Comparison of ENCODE assay signal across 20 cellular contexts in the genomic region with DNA sequence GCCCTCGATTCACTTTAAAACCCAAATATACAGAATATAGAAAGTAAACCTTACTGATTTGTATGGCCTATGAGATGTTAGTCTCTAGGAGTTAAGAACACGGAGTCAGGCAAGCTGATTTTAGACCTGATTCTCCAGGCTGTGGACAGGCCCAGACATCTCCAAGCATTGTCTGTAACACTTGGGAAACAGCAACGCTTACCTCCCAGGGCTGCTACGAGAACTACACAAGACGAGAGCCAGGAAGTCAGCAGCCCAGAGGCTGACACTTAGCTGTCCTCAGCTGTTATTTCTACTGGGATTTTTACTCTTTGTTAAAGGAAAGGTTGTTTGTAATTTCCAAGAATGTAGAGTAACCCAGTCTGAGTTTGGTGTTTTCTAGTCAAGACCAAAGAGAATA.
DNase-seq lines count a peak whose midpoint lies in the region; ATAC-seq and TF ChIP-seq lines count a peak whose summit lies in the region.
"Had no signal": no experiment of that assay in that cellular context is flagged by ENCODE, and none has a peak within 500 bp of the region (broad histone marks: within the 10 kb centered on the region; RNA-seq: fewer than 3 reads in every experiment).

No MANE protein-coding gene starts in this region.

- POLR2A ChIA-PET in MCF 10A (lab: Yijun Ruan, JAX), result interaction anchor here (0.7 to 3.0 kb wide), 19 partner anchors 8 to 1700 kb away, joined by 3 to 23 read pairs (median 5); no protein-coding TSS in a partner anchor
- POLR2A ChIA-PET in activated CD4-positive, alpha-beta memory T cell treated with anti-CD3 and anti-CD28 coated beads for 36 hours (lab: Charles Lee), result no interaction called here

- DNase-seq in HPDE6-E6E7 (ENCODE audit: extremely low spot score) (peak; percentile 13), MCF 10A (ENCODE audit: unreplicated experiment) (peak; percentile 58), foreskin keratinocyte (peak; percentile 74 to 87), ureter (ENCODE audit: low spot score) (peak; percentile 65), SK-N-DZ (ENCODE audit: low spot score) (no peak), NCI-H1930 (lab: John Stamatoyannopoulos, UW) (no peak)
- DNase-seq in activated CD4-positive, alpha-beta memory T cell treated with anti-CD3 and anti-CD28 coated beads for 36 hours, result no peak
- DNase-seq: activated CD4-positive, alpha-beta T cell treated with anti-CD3 and anti-CD28 coated beads, Interleukin-2, amount 10 ng/mL, durations not matched to agents 24 days and 14 days; activated naive CD4-positive, alpha-beta T cell treated with Interleukin-2 at 50 U/mL for 16 hours; aorta; BE2C; cortex of kidney; HCEC 1CT; KBM-7; kidney glomerular epithelial cell; NCI-H2171; PC-9; sigmoid colon had no signal

- ATAC-seq in foreskin keratinocyte, result peak; percentile 75

- peaks cover 15% of the 10 kb centered on the region for H3K4me1 Mint-ChIP-seq in MCF 10A (ENCODE audit: insufficient read depth, unreplicated experiment)
- no peaks in the 10 kb centered on the region for H3K4me1 Mint-ChIP-seq in activated CD4-positive, alpha-beta memory T cell treated with anti-CD3 and anti-CD28 coated beads for 36 hours (ENCODE audit: low read depth)
- H3K4me1 Mint-ChIP-seq: activated CD4-positive, alpha-beta T cell treated with anti-CD3 and anti-CD28 coated beads, Interleukin-2, amount 10 ng/mL, durations not matched to agents 24 days and 14 days had no signal

- H3K36me3 Mint-ChIP-seq in MCF 10A (ENCODE audit: insufficient read depth, unreplicated experiment), result no peaks in the 10 kb centered on the region
- H3K36me3 Mint-ChIP-seq in activated CD4-positive, alpha-beta memory T cell treated with anti-CD3 and anti-CD28 coated beads for 36 hours, result no peaks in the 10 kb centered on the region

- H3K27ac Mint-ChIP-seq in MCF 10A (ENCODE audit: low read depth, unreplicated experiment), result peak overlapping the region; percentile 90
- no peak overlapping the region for H3K27ac Mint-ChIP-seq in activated CD4-positive, alpha-beta memory T cell treated with anti-CD3 and anti-CD28 coated beads for 36 hours
- H3K27ac Mint-ChIP-seq: activated CD4-positive, alpha-beta T cell treated with anti-CD3 and anti-CD28 coated beads, Interleukin-2, amount 10 ng/mL, durations not matched to agents 24 days and 14 days had no signal

- H3K27me3 Mint-ChIP-seq in MCF 10A (ENCODE audit: insufficient read depth, unreplicated experiment), result no peaks in the 10 kb centered on the region
- H3K27me3 Mint-ChIP-seq in activated CD4-positive, alpha-beta memory T cell treated with anti-CD3 and anti-CD28 coated beads for 36 hours, result no peaks in the 10 kb centered on the region
- H3K27me3 Mint-ChIP-seq: activated CD4-positive, alpha-beta T cell treated with anti-CD3 and anti-CD28 coated beads, Interleukin-2, amount 10 ng/mL, durations not matched to agents 24 days and 14 days had no signal

- no peaks in the 10 kb centered on the region for H3K9me3 Mint-ChIP-seq in MCF 10A (ENCODE audit: unreplicated experiment)
- peaks cover 2% of the 10 kb centered on the region for H3K9me3 Mint-ChIP-seq in activated CD4-positive, alpha-beta memory T cell treated with anti-CD3 and anti-CD28 coated beads for 36 hours
- H3K9me3 Mint-ChIP-seq: activated CD4-positive, alpha-beta T cell treated with anti-CD3 and anti-CD28 coated beads, Interleukin-2, amount 10 ng/mL, durations not matched to agents 24 days and 14 days had no signal

- CTCF ChIA-PET in MCF 10A (lab: Yijun Ruan, JAX), result interaction anchor here (0.6 to 4.8 kb wide), 8 partner anchors 9 to 183 kb away, joined by 4 to 67 read pairs (median 6); no protein-coding TSS in a partner anchor
- CTCF ChIA-PET in activated CD4-positive, alpha-beta memory T cell treated with anti-CD3 and anti-CD28 coated beads for 36 hours (lab: Charles Lee), result no interaction called here

- TF ChIP-seq CTCF in MCF 10A (IDR thresholded peaks at IDR 0.05; ENCODE audit: unreplicated experiment), result no peak
- TF ChIP-seq CTCF in foreskin keratinocyte (conservative IDR thresholded peaks at IDR 0.05), result no peak

- peak overlapping the region; percentile 59 for H3K4me3 Mint-ChIP-seq in MCF 10A (ENCODE audit: unreplicated experiment)
- no peak overlapping the region for H3K4me3 Mint-ChIP-seq in activated CD4-positive, alpha-beta memory T cell treated with anti-CD3 and anti-CD28 coated beads for 36 hours
- H3K4me3 Mint-ChIP-seq: activated CD4-positive, alpha-beta T cell treated with anti-CD3 and anti-CD28 coated beads, Interleukin-2, amount 10 ng/mL, durations not matched to agents 24 days and 14 days had no signal

- H3K27me3 ChIP-seq in foreskin keratinocyte, result no peaks in the 10 kb centered on the region
- H3K27me3 ChIP-seq: BE2C, sigmoid colon had no signal

- intact Hi-C loops in MCF 10A (cut with micrococcal nuclease), result no loop called here
- intact Hi-C loops in activated CD4-positive, alpha-beta memory T cell treated with anti-CD3 and anti-CD28 coated beads for 36 hours (cut with micrococcal nuclease), result no loop called here

- H3K27ac ChIP-seq in foreskin keratinocyte, result peak overlapping the region; percentile 88
- H3K27ac ChIP-seq: HL-60, neutrophil, PC-9 had no signal

- peaks cover 17% of the 10 kb centered on the region for H3K4me1 ChIP-seq in foreskin keratinocyte
- H3K4me1 ChIP-seq: BE2C had no signal

- BruUV-seq in MCF 10A (replicated peaks; lab: Mats Ljungman, UMichigan), result no TSS peak

Comparison
In these comparisons a context has a peak if more than half of its experiments do, and no peak if none do; other contexts are left out.
1. DNase-seq: peak in HPDE6-E6E7 (single experiment), MCF 10A (single experiment), foreskin keratinocyte (2 of 2) and ureter (single experiment); none in SK-N-DZ (single experiment), NCI-H1930 (0 of 2) and activated CD4-positive, alpha-beta memory T cell treated with anti-CD3 and anti-CD28 coated beads for 36 hours (single experiment).